14 cellular contexts compared by ENCODE assay signal in genomic region chr7:44647981-44648714, GRCh38. TPM values are rescaled to one million over a fixed set of nuclear protein-coding genes. Genes with fewer than 3 reads are reported as not detected.
DNase-seq lines count a peak whose midpoint lies in the region; ATAC-seq and TF ChIP-seq lines count a peak whose summit lies in the region.
"Had no signal": no experiment of that assay in that cellular context is flagged by ENCODE, and none has a peak within 500 bp of the region (broad histone marks: within the 10 kb centered on the region; RNA-seq: fewer than 3 reads in every experiment).

No MANE protein-coding gene starts in this region.

- no peaks in the 10 kb centered on the region for H3K9me2 ChIP-seq in GM23338 (ENCODE audit: insufficient read depth)

- peaks cover 14% of the 10 kb centered on the region for H3K4me1 Mint-ChIP-seq in stimulated activated effector memory CD8-positive, alpha-beta T cell treated with anti-CD3 and anti-CD28 coated beads, Interleukin-12 subunit alpha, Interleukin-12 subunit beta, amount 100 ng/mL, for 72 hours
- no peaks in the 10 kb centered on the region for H3K4me1 Mint-ChIP-seq in GM23338
- H3K4me1 Mint-ChIP-seq: H9 had no signal

- peak overlapping the region; percentile 30 for H3K27ac Mint-ChIP-seq in stimulated activated effector memory CD8-positive, alpha-beta T cell treated with anti-CD3 and anti-CD28 coated beads, Interleukin-12 subunit alpha, Interleukin-12 subunit beta, amount 100 ng/mL, for 72 hours
- H3K27ac Mint-ChIP-seq in GM23338, result no peak overlapping the region
- H3K27ac Mint-ChIP-seq: H9 had no signal

- no peak overlapping the region for H3K4me3 Mint-ChIP-seq in stimulated activated effector memory CD8-positive, alpha-beta T cell treated with anti-CD3 and anti-CD28 coated beads, Interleukin-12 subunit alpha, Interleukin-12 subunit beta, amount 100 ng/mL, for 72 hours
- H3K4me3 Mint-ChIP-seq in GM23338, result no peak overlapping the region
- H3K4me3 Mint-ChIP-seq: H9 had no signal

- H3K4me3 ChIP-seq in GM23338, result no peak overlapping the region

- H3K27me3 Mint-ChIP-seq in GM23338 (ENCODE audit: insufficient read depth, low read depth, poor library complexity), result no peaks in the 10 kb centered on the region

- H3K4me2 ChIP-seq in GM23338, result no peak overlapping the region

- DNase-seq in DMS79 (lab: John Stamatoyannopoulos, UW), result peak; percentile 21
- no peak for DNase-seq in DMS79 treated with DMSO at 0.1 percent for 48 hours (lab: John Stamatoyannopoulos, UW)
- DNase-seq in RWPE1 (ENCODE audit: low spot score), result no peak
- DNase-seq in mesenteric fat pad (ENCODE audit: low spot score), result peak; percentile 57
- DNase-seq in stimulated activated effector memory CD8-positive, alpha-beta T cell treated with anti-CD3 and anti-CD28 coated beads, Interleukin-12 subunit alpha, Interleukin-12 subunit beta, amount 100 ng/mL, for 72 hours (ENCODE audit: low spot score in 2 of 2), result no peak
- DNase-seq in SIG-M5 (lab: John Stamatoyannopoulos, UW), result no peak
- no peak for DNase-seq in GM23338 (ENCODE audit: low spot score)
- no peak for DNase-seq in AML-193 (lab: John Stamatoyannopoulos, UW)
- DNase-seq: H9, NCI-H187, NCI-H226, NCI-H526, SHP77 treated with DMSO at 0.1 percent for 48 hours had no signal

- no peaks in the 10 kb centered on the region for H3K9me3 Mint-ChIP-seq in stimulated activated effector memory CD8-positive, alpha-beta T cell treated with anti-CD3 and anti-CD28 coated beads, Interleukin-12 subunit alpha, Interleukin-12 subunit beta, amount 100 ng/mL, for 72 hours
- H3K9me3 Mint-ChIP-seq in GM23338, result no peaks in the 10 kb centered on the region
- H3K9me3 Mint-ChIP-seq: H9 had no signal

- TF ChIP-seq CTCF in RWPE1 (conservative IDR thresholded peaks at IDR 0.05; ENCODE audit: low read depth) (no peak), GM23338 (conservative IDR thresholded peaks at IDR 0.05; ENCODE audit: low read depth in 2 of 2) (no peak)

- H3F3A ChIP-seq in GM23338 (replicated peaks; ENCODE audit: low read depth), result no peaks in the 10 kb centered on the region

- no peaks in the 10 kb centered on the region for H3K4me1 ChIP-seq in GM23338 (ENCODE audit: insufficient read depth)

- no peak overlapping the region for H2AFZ ChIP-seq in GM23338

- no peaks in the 10 kb centered on the region for H3K27me3 ChIP-seq in GM23338 (ENCODE audit: insufficient read depth)

- H3K79me2 ChIP-seq in GM23338 (replicated peaks; ENCODE audit: insufficient read depth), result peaks cover 1% of the 10 kb centered on the region; the same call in 1 of the 2 replicates

- CTCF ChIA-PET in RWPE1 (lab: Yijun Ruan, JAX), result no interaction called here

- no peaks in the 10 kb centered on the region for H3K36me3 ChIP-seq in GM23338 (ENCODE audit: insufficient read depth)

- H3K36me3 Mint-ChIP-seq in stimulated activated effector memory CD8-positive, alpha-beta T cell treated with anti-CD3 and anti-CD28 coated beads, Interleukin-12 subunit alpha, Interleukin-12 subunit beta, amount 100 ng/mL, for 72 hours, result peaks cover 57% of the 10 kb centered on the region
- H3K36me3 Mint-ChIP-seq in GM23338 (ENCODE audit: low read depth), result peaks cover 12% of the 10 kb centered on the region

- H3K27ac ChIP-seq in RWPE1 (peak overlapping the region; percentile 32), GM23338 (ENCODE audit: low read depth) (no peak overlapping the region)
- H3K27ac ChIP-seq: 22Rv1 had no signal

- POLR2A ChIA-PET in RWPE1 (lab: Yijun Ruan, JAX; ENCODE audit: low non-redundant PET), result no interaction called here

- H4K20me1 ChIP-seq in GM23338 (replicated peaks; ENCODE audit: insufficient read depth), result peaks cover 2% of the 10 kb centered on the region; the same call in 1 of the 2 replicates

- no peak for ATAC-seq in stimulated activated effector memory CD8-positive, alpha-beta T cell treated with anti-CD3 and anti-CD28 coated beads, Interleukin-12 subunit alpha, Interleukin-12 subunit beta, amount 100 ng/mL, for 72 hours
- no peak for ATAC-seq in GM23338

TF ChIP-seq in GM23338, 12 proteins besides CTCF, POLR2A, EP300 and RAD21 (continues in another document):
- TF ChIP-seq EZH2 (IDR thresholded peaks at IDR 0.05; ENCODE audit: low read depth, unreplicated experiment), result no peak
- TF ChIP-seq CREB1 (CRISPR knock-in tag; IDR thresholded peaks at IDR 0.05; ENCODE audit: low read depth), result no peak
- no peak for TF ChIP-seq JUNB (IDR thresholded peaks at IDR 0.05; ENCODE audit: unreplicated experiment)
- TF ChIP-seq EZH2phosphoT487 (IDR thresholded peaks at IDR 0.05; ENCODE audit: unreplicated experiment), result no peak
- TF ChIP-seq ZNF331 (CRISPR knock-in tag; IDR thresholded peaks at IDR 0.05; ENCODE audit: low read depth), result no peak
- TF ChIP-seq NANOG (IDR thresholded peaks at IDR 0.05; ENCODE audit: borderline replicate concordance), result no peak
- TF ChIP-seq POLR2AphosphoS5 (IDR thresholded peaks at IDR 0.05; ENCODE audit: low read depth), result no peak
- TF ChIP-seq ZNF114 (CRISPR knock-in tag; IDR thresholded peaks at IDR 0.05), result no peak
- no peak for TF ChIP-seq ETS1 (IDR thresholded peaks at IDR 0.05)
- TF ChIP-seq STAT1 (IDR thresholded peaks at IDR 0.05; ENCODE audit: unreplicated experiment), result no peak
- TF ChIP-seq ZNF462 (CRISPR knock-in tag; IDR thresholded peaks at IDR 0.05), result no peak

RNA-seq across cellular contexts. Expression of gene OGDH, which starts 41.7 kb away (rescaled TPM):
- 102 TPM for total RNA-seq in mesenteric fat pad
- 74.8 and 76.9 TPM in 2 replicates for total RNA-seq in GM23338 (2014; rRNA removed; shearing (Covaris generic))
- polyA plus RNA-seq in GM23338 (2016; fragmentation: Nextera tagmentation; extraction: Ambion mirVana), result 13.5 and 16.5 TPM in 2 replicates

Comparison
In these comparisons a context has a peak if more than half of its experiments do, and no peak if none do; other contexts are left out.
1. DNase-seq: peak in DMS79 (single experiment) and mesenteric fat pad (single experiment); none in DMS79 treated with DMSO at 0.1 percent for 48 hours (single experiment), RWPE1 (single experiment), stimulated activated effector memory CD8-positive, alpha-beta T cell treated with anti-CD3 and anti-CD28 coated beads, Interleukin-12 subunit alpha, Interleukin-12 subunit beta, amount 100 ng/mL, for 72 hours (0 of 2), SIG-M5 (single experiment), GM23338 (single experiment) and AML-193 (0 of 2).